Comparison of ENCODE assay signal across 8 cellular contexts in the genomic region with DNA sequence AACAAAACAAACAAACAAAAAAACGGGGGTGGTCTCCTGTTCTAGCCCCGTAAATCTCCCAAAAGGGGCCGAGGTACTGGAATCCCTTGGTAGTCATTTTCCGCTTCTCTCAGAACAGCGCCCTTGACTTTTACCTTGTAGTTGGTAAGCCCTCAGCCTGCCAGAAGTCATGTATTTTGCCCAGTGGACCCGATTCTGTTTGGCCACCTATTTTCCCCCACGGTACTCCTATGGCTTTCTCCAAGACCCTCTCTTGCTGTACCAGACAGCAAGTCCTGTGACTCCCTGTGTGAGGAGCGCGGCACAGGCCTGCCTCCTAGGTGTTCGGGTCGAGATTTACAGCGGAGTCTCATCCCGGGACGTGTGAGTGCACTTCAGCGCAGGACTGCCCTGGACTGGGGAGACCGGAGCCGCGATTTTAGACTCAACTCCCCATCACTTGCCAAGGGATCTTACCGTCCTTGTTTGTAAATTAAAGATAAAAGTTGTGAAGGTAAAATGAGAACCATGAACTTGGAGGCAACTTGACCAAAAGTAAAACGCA. TPM values are rescaled to one million over a fixed set of nuclear protein-coding genes. Genes with fewer than 3 reads are reported as not detected.
DNase-seq lines count a peak whose midpoint lies in the region; ATAC-seq and TF ChIP-seq lines count a peak whose summit lies in the region.

No MANE protein-coding gene starts in this region.

- H3K4me1 ChIP-seq in cardiac muscle cell (ENCODE audit: low read depth) (peaks cover 37% of the 10 kb centered on the region), ectodermal cell (ENCODE audit: control insufficient read depth, insufficient read depth, low read length) (peaks cover 42% of the 10 kb centered on the region), upper lobe of right lung (peaks cover 58% of the 10 kb centered on the region)

- no peaks in the 10 kb centered on the region for H3K9me3 ChIP-seq in cardiac muscle cell (ENCODE audit: low read depth)
- H3K9me3 ChIP-seq in ectodermal cell (ENCODE audit: control insufficient read depth, low read length) = no peaks in the 10 kb centered on the region
- no peaks in the 10 kb centered on the region for H3K9me3 ChIP-seq in upper lobe of right lung

- H3K27ac ChIP-seq in cardiac muscle cell (peak overlapping the region; percentile 98), ectodermal cell (ENCODE audit: insufficient read depth, low read depth, low read length, poor library complexity, severe bottlenecking) (peak overlapping the region; percentile 94), upper lobe of right lung (peak overlapping the region; percentile 89)

- peak overlapping the region; percentile 45 for H3K4me3 ChIP-seq in cardiac muscle cell
- peak overlapping the region; percentile 71 for H3K4me3 ChIP-seq in ectodermal cell (ENCODE audit: insufficient read depth, low read depth, low read length)
- peak overlapping the region; percentile 74 for H3K4me3 ChIP-seq in upper lobe of right lung

- ATAC-seq in Right ventricle myocardium inferior = no peak
- no peak for ATAC-seq in upper lobe of right lung
- ATAC-seq in GM21723 (IDR thresholded peaks at IDR 0.05; ENCODE audit: unreplicated experiment) = no peak

- DNase-seq in cardiac muscle cell (ENCODE audit: low read depth in 1 of 2, low spot score in 1 of 2) (peak; percentile 58 to 69), Right ventricle myocardium inferior (ENCODE audit: missing footprints) (no peak), UCSD-AML1 (lab: John Stamatoyannopoulos, UW; ENCODE audit: unreplicated experiment) (peak; percentile 47), mucosa of gallbladder (ENCODE audit: low spot score) (peak; percentile 28), upper lobe of right lung (peak; percentile 77), T-helper 9 cell (no peak)

- intact Hi-C loops in Right ventricle myocardium inferior (cut with DNase I) = loop anchor here (2.0 to 5.0 kb wide), 3 partner anchors 25 to 91 kb away; partner anchors contain the start of genes ARHGEF25, DCTN2 and MARS1
- intact Hi-C loops in upper lobe of right lung (cut with DNase I) = no loop called here

- H3K36me3 ChIP-seq in cardiac muscle cell (peaks cover 10% of the 10 kb centered on the region), ectodermal cell (ENCODE audit: control insufficient read depth, insufficient read depth, low read length) (peaks cover 4% of the 10 kb centered on the region), upper lobe of right lung (peaks cover 42% of the 10 kb centered on the region)

- no peaks in the 10 kb centered on the region for H3K27me3 ChIP-seq in cardiac muscle cell
- H3K27me3 ChIP-seq in ectodermal cell (ENCODE audit: control insufficient read depth, insufficient read depth, low read length, poor library complexity, severe bottlenecking) = no peaks in the 10 kb centered on the region
- no peaks in the 10 kb centered on the region for H3K27me3 ChIP-seq in upper lobe of right lung

- WGBS in ectodermal cell, 2 experiments = 29 to 31% methylated on average over 20 of the region's 20 CpGs

- TF ChIP-seq CTCF in cardiac muscle cell (IDR thresholded peaks at IDR 0.05; ENCODE audit: low read depth, low read length) = peak; percentile 16
- no peak for TF ChIP-seq CTCF in upper lobe of right lung (IDR thresholded peaks at IDR 0.05)

RNA-seq across cellular contexts. Expression of gene MBD6, which starts 1.1 kb away (rescaled TPM):
- 13.8 and 14.1 TPM in 2 replicates for total RNA-seq in cardiac muscle cell
- polyA plus RNA-seq in cardiac muscle cell = 22.8 and 36.9 TPM in 2 replicates
- total RNA-seq in Right ventricle myocardium inferior = 34.5 TPM
- polyA plus RNA-seq in ectodermal cell (2013, experiment 1 of 4) = 47.3 TPM
- 56.8 TPM for polyA plus RNA-seq in ectodermal cell (2013, experiment 2 of 4)
- 34.5 TPM for polyA plus RNA-seq in ectodermal cell (2013, experiment 3 of 4)
- 41.2 TPM for polyA plus RNA-seq in ectodermal cell (2013, experiment 4 of 4)
- total RNA-seq in mucosa of gallbladder = 115 TPM
- total RNA-seq in upper lobe of right lung = 85.8 TPM

RNA-seq across cellular contexts. Expression of gene DDIT3, which starts 1.2 kb away (rescaled TPM):
- total RNA-seq in cardiac muscle cell = 30.2 and 44.2 TPM in 2 replicates
- polyA plus RNA-seq in cardiac muscle cell = 33.8 and 51.3 TPM in 2 replicates
- total RNA-seq in Right ventricle myocardium inferior = 19.2 TPM
- 4.9 TPM for polyA plus RNA-seq in ectodermal cell (2013, experiment 1 of 4)
- 4.3 TPM for polyA plus RNA-seq in ectodermal cell (2013, experiment 2 of 4)
- 5.6 TPM for polyA plus RNA-seq in ectodermal cell (2013, experiment 3 of 4)
- polyA plus RNA-seq in ectodermal cell (2013, experiment 4 of 4) = 3.8 TPM
- 24.6 TPM for total RNA-seq in mucosa of gallbladder
- total RNA-seq in upper lobe of right lung = 47.3 TPM

RNA-seq across cellular contexts. Expression of gene DCTN2, which starts 25.4 kb away (rescaled TPM):
- total RNA-seq in cardiac muscle cell = 210 and 230 TPM in 2 replicates
- 156 and 157 TPM in 2 replicates for polyA plus RNA-seq in cardiac muscle cell
- total RNA-seq in Right ventricle myocardium inferior = 92.5 TPM
- polyA plus RNA-seq in ectodermal cell (2013, experiment 1 of 4) = 199 TPM
- polyA plus RNA-seq in ectodermal cell (2013, experiment 2 of 4) = 184 TPM
- polyA plus RNA-seq in ectodermal cell (2013, experiment 3 of 4) = 171 TPM
- 184 TPM for polyA plus RNA-seq in ectodermal cell (2013, experiment 4 of 4)
- 135 TPM for total RNA-seq in mucosa of gallbladder
- 90.7 TPM for total RNA-seq in upper lobe of right lung

RNA-seq across cellular contexts. Expression of gene KIF5A, which starts 28.3 kb away (rescaled TPM):
- total RNA-seq in cardiac muscle cell (0.36 and 0.49 TPM in 2 replicates), Right ventricle myocardium inferior (0.05 TPM), mucosa of gallbladder (0.81 TPM), upper lobe of right lung (0.14 TPM)
- 0.05 and 0.11 TPM in 2 replicates for polyA plus RNA-seq in cardiac muscle cell
- 18.9 TPM for polyA plus RNA-seq in ectodermal cell (2013, experiment 1 of 4)
- polyA plus RNA-seq in ectodermal cell (2013, experiment 2 of 4) = 19.1 TPM
- polyA plus RNA-seq in ectodermal cell (2013, experiment 3 of 4) = 14.0 TPM
- 15.9 TPM for polyA plus RNA-seq in ectodermal cell (2013, experiment 4 of 4)

RNA-seq across cellular contexts. Expression of gene MARS1, which starts 33.7 kb away (rescaled TPM):
- total RNA-seq in cardiac muscle cell = 76.7 and 333 TPM in 2 replicates
- polyA plus RNA-seq in cardiac muscle cell = 153 and 190 TPM in 2 replicates
- 89.7 TPM for total RNA-seq in Right ventricle myocardium inferior
- polyA plus RNA-seq in ectodermal cell (2013, experiment 1 of 4) = 198 TPM
- polyA plus RNA-seq in ectodermal cell (2013, experiment 2 of 4) = 209 TPM
- 148 TPM for polyA plus RNA-seq in ectodermal cell (2013, experiment 3 of 4)
- 163 TPM for polyA plus RNA-seq in ectodermal cell (2013, experiment 4 of 4)
- 116 TPM for total RNA-seq in mucosa of gallbladder
- 141 TPM for total RNA-seq in upper lobe of right lung

Comparison
In these comparisons a context has a peak if more than half of its experiments do, and no peak if none do; other contexts are left out.
1. DNase-seq: peak in cardiac muscle cell (2 of 2), UCSD-AML1 (single experiment), mucosa of gallbladder (single experiment) and upper lobe of right lung (single experiment); none in Right ventricle myocardium inferior (single experiment) and T-helper 9 cell (single experiment).
2. Peak in every context shown above with its lines, with median percentiles within 50 percentile points of each other: H3K27ac ChIP-seq and H3K4me3 ChIP-seq.